Comparison of ENCODE assay signal across 21 cellular contexts in the genomic region with DNA sequence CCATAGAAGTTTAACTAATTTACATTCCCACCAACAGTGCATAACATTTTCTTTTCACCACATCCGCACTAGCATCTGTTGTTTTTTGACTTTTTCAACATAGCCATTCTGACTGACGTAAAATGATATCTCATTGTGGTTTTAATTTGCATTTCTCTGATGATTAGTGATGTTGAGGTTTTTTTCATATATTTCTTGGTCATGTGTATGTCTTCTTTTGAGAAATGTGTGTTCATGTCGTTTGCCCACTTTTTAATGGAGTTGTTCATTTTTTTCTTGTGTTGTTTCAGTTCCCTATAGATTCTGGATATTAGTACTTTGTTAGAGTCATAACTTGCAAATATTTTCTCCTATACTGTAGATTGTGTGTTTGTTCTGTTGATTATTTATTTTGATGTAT.
DNase-seq lines count a peak whose midpoint lies in the region; ATAC-seq and TF ChIP-seq lines count a peak whose summit lies in the region.
"Had no signal": no experiment of that assay in that cellular context is flagged by ENCODE, and none has a peak within 500 bp of the region (broad histone marks: within the 10 kb centered on the region; RNA-seq: fewer than 3 reads in every experiment).

No MANE protein-coding gene starts in this region.

- WGBS in body of pancreas, 2 donors: 94 to 95% methylated on average over 3 of the region's 3 CpGs

- no peak for TF ChIP-seq POLR2A in body of pancreas (IDR thresholded peaks at IDR 0.05)

- H3K4me3 Mint-ChIP-seq in activated T-cell treated with anti-CD3 and anti-CD28 coated beads, Interleukin-2, amount 50 U/mL, for 24 hours: no peak overlapping the region
- H3K4me3 Mint-ChIP-seq: activated T-cell treated with anti-CD3 and anti-CD28 coated beads, Interleukin-2, amount 50 U/mL, for 72 hours; dendritic cell treated with granulocyte-macrophage colony-stimulating factor and Interleukin-4, amounts not matched to agents 40 ng/mL and 50 ng/mL, for 4 days; naive thymus-derived CD8-positive, alpha-beta T cell; T-cell had no signal

- TF ChIP-seq CTCF in body of pancreas (IDR thresholded peaks at IDR 0.05): no peak

- H3K36me3 ChIP-seq in body of pancreas (replicated peaks in 1 of 2; ENCODE audit: insufficient read depth in 1 of 2, low read depth in 2 of 2): no peaks in the 10 kb centered on the region

- no peaks in the 10 kb centered on the region for H3K9me3 ChIP-seq in body of pancreas

- H3K27ac Mint-ChIP-seq in activated T-cell treated with anti-CD3 and anti-CD28 coated beads, Interleukin-2, amount 50 U/mL, for 24 hours: no peak overlapping the region
- H3K27ac Mint-ChIP-seq: activated T-cell treated with anti-CD3 and anti-CD28 coated beads, Interleukin-2, amount 50 U/mL, for 72 hours; dendritic cell treated with granulocyte-macrophage colony-stimulating factor and Interleukin-4, amounts not matched to agents 40 ng/mL and 50 ng/mL, for 4 days; naive thymus-derived CD8-positive, alpha-beta T cell; T-cell had no signal

- H3K9me3 Mint-ChIP-seq in activated T-cell treated with anti-CD3 and anti-CD28 coated beads, Interleukin-2, amount 50 U/mL, for 24 hours: peaks cover 9% of the 10 kb centered on the region

- no peak overlapping the region for H3K4me3 ChIP-seq in body of pancreas
- H3K4me3 ChIP-seq: hepatocyte had no signal

- no peaks in the 10 kb centered on the region for H3K27me3 Mint-ChIP-seq in activated T-cell treated with anti-CD3 and anti-CD28 coated beads, Interleukin-2, amount 50 U/mL, for 24 hours
- H3K27me3 Mint-ChIP-seq: dendritic cell treated with granulocyte-macrophage colony-stimulating factor and Interleukin-4, amounts not matched to agents 40 ng/mL and 50 ng/mL, for 4 days; naive thymus-derived CD8-positive, alpha-beta T cell; T-cell had no signal

- peaks cover 4% of the 10 kb centered on the region for H3K4me1 Mint-ChIP-seq in activated T-cell treated with anti-CD3 and anti-CD28 coated beads, Interleukin-2, amount 50 U/mL, for 24 hours (ENCODE audit: low read depth)
- H3K4me1 Mint-ChIP-seq: naive thymus-derived CD8-positive, alpha-beta T cell had no signal

- H3K27ac ChIP-seq in body of pancreas: no peak overlapping the region
- H3K27ac ChIP-seq: hepatocyte had no signal

- DNase-seq in LHCN-M2 (ENCODE audit: low read depth): peak; percentile 6
- no peak for DNase-seq in activated T-cell treated with anti-CD3 and anti-CD28 coated beads, Interleukin-2, amount 50 U/mL, for 24 hours
- DNase-seq in cerebellar nuclear complex (lab: John Stamatoyannopoulos, UW): no peak
- DNase-seq in DMS153 (lab: John Stamatoyannopoulos, UW): no peak
- DNase-seq in body of pancreas: no peak
- DNase-seq: activated CD4-positive, alpha-beta T cell treated with anti-CD3 and anti-CD28 coated beads for 4 hours; activated T-cell treated with anti-CD3 and anti-CD28 coated beads, Interleukin-2, amount 50 U/mL, for 72 hours; amygdala; left colon; naive thymus-derived CD8-positive, alpha-beta T cell; NCI-H526 treated with DMSO at 0.1 percent for 48 hours; right cardiac atrium; RPMI8226; stimulated activated CD4-positive, alpha-beta T cell treated with anti-CD3 and anti-CD28 coated beads, Interleukin-4, amount 100 ng/mL, for 24 hours; stimulated activated naive CD4-positive, alpha-beta T cell; T-cell had no signal

- no peaks in the 10 kb centered on the region for H3K27me3 ChIP-seq in body of pancreas
- H3K27me3 ChIP-seq: hepatocyte had no signal

- H3K36me3 Mint-ChIP-seq in activated T-cell treated with anti-CD3 and anti-CD28 coated beads, Interleukin-2, amount 50 U/mL, for 24 hours (ENCODE audit: low read depth): peaks cover 13% of the 10 kb centered on the region

- no peaks in the 10 kb centered on the region for H3K4me1 ChIP-seq in body of pancreas

- ATAC-seq in GM18511 (IDR thresholded peaks at IDR 0.05; ENCODE audit: unreplicated experiment) (peak; percentile 81), GM21381 (IDR thresholded peaks at IDR 0.05; ENCODE audit: unreplicated experiment) (peak; percentile 65), HG02973 (IDR thresholded peaks at IDR 0.05; ENCODE audit: unreplicated experiment) (peak; percentile 89), body of pancreas (no peak)
- ATAC-seq: activated T-cell treated with anti-CD3 and anti-CD28 coated beads, Interleukin-2, amount 50 U/mL, for 72 hours; left colon; naive thymus-derived CD8-positive, alpha-beta T cell; right cardiac atrium; T-cell had no signal

- intact Hi-C loops in body of pancreas (cut with DNase I): no loop called here
